Comparison of ENCODE assay signal across 7 cellular contexts in the genomic region with DNA sequence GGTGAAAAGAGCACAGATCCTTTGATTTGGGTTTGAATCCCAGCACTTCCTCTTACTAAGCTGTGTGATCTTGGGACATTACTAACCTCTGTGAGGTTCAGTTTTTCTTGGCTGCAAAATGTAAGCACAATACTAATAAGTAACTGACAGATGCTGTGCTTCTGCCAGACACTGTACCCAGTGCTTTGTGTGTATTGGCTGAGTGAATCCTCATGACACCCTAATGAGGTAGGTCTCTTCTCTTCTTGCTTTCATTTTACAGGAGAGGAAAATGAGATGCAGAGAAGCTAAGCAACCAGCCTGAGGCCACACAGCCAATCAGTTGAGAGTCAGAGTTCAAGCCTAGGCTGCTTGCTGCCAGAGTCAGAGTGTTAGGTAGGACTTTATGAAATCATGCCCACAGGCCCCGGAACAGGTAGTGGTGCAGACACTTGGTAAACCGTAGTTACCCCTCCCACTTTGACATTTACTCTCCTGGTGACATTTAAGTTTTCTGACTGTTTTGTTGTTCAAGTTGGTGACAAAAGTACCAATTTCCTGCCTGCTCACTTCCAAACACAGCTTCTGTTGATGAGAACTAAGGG. TPM values are rescaled to one million over a fixed set of nuclear protein-coding genes. Genes with fewer than 3 reads are reported as not detected.
DNase-seq lines count a peak whose midpoint lies in the region; ATAC-seq, FAIRE-seq and TF ChIP-seq lines count a peak whose summit lies in the region.

No MANE protein-coding gene starts in this region.

- TF ChIP-seq CTCF in choroid plexus epithelial cell (conservative IDR thresholded peaks at IDR 0.05; ENCODE audit: low read depth, low read length) (no peak), endothelial cell (IDR thresholded peaks at IDR 0.05; ENCODE audit: unreplicated experiment) (no peak)

- no peaks in the 10 kb centered on the region for H3K36me3 Mint-ChIP-seq in endothelial cell (ENCODE audit: low read depth, unreplicated experiment)

- H3K4me3 Mint-ChIP-seq in endothelial cell (ENCODE audit: unreplicated experiment), result no peak overlapping the region

- ATAC-seq in HG03139 (IDR thresholded peaks at IDR 0.05; ENCODE audit: unreplicated experiment) (peak; percentile 79), sciatic nerve (peak; percentile 89)

- peaks cover 4% of the 10 kb centered on the region for H3K4me1 Mint-ChIP-seq in endothelial cell (ENCODE audit: unreplicated experiment)

- DNase-seq in GM19239 (ENCODE audit: insufficient read length, low spot score) (no peak), choroid plexus epithelial cell (ENCODE audit: low read depth) (peak; percentile 95), sciatic nerve (ENCODE audit: low spot score) (no peak), OCI-M2 (lab: John Stamatoyannopoulos, UW; ENCODE audit: unreplicated experiment) (no peak), endothelial cell (ENCODE audit: low spot score) (no peak)
- DNase-seq in activated CD4-positive, CD25-positive, alpha-beta regulatory T cell (lab: John Stamatoyannopoulos, UW), result peak; percentile 35 to 68 (median 62)

- H3K9me3 Mint-ChIP-seq in endothelial cell (ENCODE audit: unreplicated experiment), result no peaks in the 10 kb centered on the region

- H3K4me3 ChIP-seq in choroid plexus epithelial cell (ENCODE audit: low read depth, low read length), result no peak overlapping the region

- H3K27me3 Mint-ChIP-seq in endothelial cell (ENCODE audit: unreplicated experiment), result peaks cover 6% of the 10 kb centered on the region

- intact Hi-C loops in sciatic nerve (cut with DNase I), result no loop called here

- peak; percentile 84 for FAIRE-seq in GM19239 (lab: Jason Lieb, UNC)

- no peak overlapping the region for H3K27ac Mint-ChIP-seq in endothelial cell (ENCODE audit: unreplicated experiment)

RNA-seq across cellular contexts. Expression of a gene that starts 21.2 kb away (rescaled TPM):
- total RNA-seq in sciatic nerve (35.1 TPM), endothelial cell (ENCODE audit: unreplicated experiment) (1.6 TPM)

Comparison
In these comparisons a context has a peak if more than half of its experiments do, and no peak if none do; other contexts are left out.
1. DNase-seq: peak in activated CD4-positive, CD25-positive, alpha-beta regulatory T cell (4 of 4) and choroid plexus epithelial cell (single experiment); none in GM19239 (single experiment), sciatic nerve (single experiment), OCI-M2 (single experiment) and endothelial cell (single experiment).
2. RNA of a gene that starts 21.2 kb away (total RNA-seq): 35.1 TPM in sciatic nerve (single experiment); 1.6 TPM in endothelial cell (single experiment); every median in the first group is over 10 times any median in the second.